Comparison of ENCODE assay signal across 23 cellular contexts in the genomic region with DNA sequence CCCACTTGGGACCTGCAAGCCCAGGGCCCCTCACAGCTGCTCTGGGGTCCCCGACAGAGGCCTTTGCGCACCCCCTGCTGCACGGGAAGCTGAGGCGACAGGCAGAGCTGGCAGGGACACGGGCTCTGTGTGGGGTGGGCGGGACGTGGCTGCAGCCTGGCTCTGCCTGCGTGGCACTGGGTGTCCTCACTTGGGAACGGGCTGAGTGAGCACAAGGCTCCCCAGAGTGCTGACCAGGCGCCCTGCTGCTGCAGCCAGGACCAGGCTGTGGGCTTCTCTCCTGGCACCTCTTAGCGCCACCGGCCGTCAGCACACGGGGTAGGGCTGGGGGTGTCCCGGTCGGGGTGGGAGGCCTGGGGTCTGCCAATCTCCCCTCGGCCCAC. TPM values are rescaled to one million over a fixed set of nuclear protein-coding genes. Genes with fewer than 3 reads are reported as not detected.
DNase-seq lines count a peak whose midpoint lies in the region; ATAC-seq and TF ChIP-seq lines count a peak whose summit lies in the region.
"Had no signal": no experiment of that assay in that cellular context is flagged by ENCODE, and none has a peak within 500 bp of the region (broad histone marks: within the 10 kb centered on the region; RNA-seq: fewer than 3 reads in every experiment).

No MANE protein-coding gene starts in this region.

- peaks cover 56 to 95% of the 10 kb centered on the region in 2 experiments for H3K4me1 ChIP-seq in HCT116 (ENCODE audit: control insufficient read depth in 1 of 2, insufficient read depth in 2 of 2, low read length in 2 of 2)
- peaks cover 15 to 17% of the 10 kb centered on the region in 2 donors for H3K4me1 ChIP-seq in duodenal mucosa (ENCODE audit: control insufficient read depth in 1 of 2, insufficient read depth in 2 of 2, low read length in 2 of 2)
- H3K4me1 ChIP-seq in hepatocyte (ENCODE audit: insufficient read depth), result peaks cover 27% of the 10 kb centered on the region
- peaks cover 8 to 26% (median 20%) of the 10 kb centered on the region in 3 donors for H3K4me1 ChIP-seq in skeletal muscle tissue (ENCODE audit: control insufficient read depth in 3 of 3, insufficient read depth in 3 of 3, low read length in 3 of 3)

- intact Hi-C loops in HCT116 (cut with micrococcal nuclease), result no loop called here

- H3K9me3 ChIP-seq in HCT116 (ENCODE audit: control insufficient read depth in 1 of 2, insufficient read depth in 1 of 2, low read depth in 1 of 2, low read length in 2 of 2) (peaks cover 0 to 6% of the 10 kb centered on the region in 2 experiments; a peak in 1 of 4 replicates), duodenal mucosa (ENCODE audit: control insufficient read depth in 1 of 2, low read length in 2 of 2) (peaks cover 18 to 20% of the 10 kb centered on the region in 2 donors), hepatocyte (ENCODE audit: low read depth) (no peaks in the 10 kb centered on the region), skeletal muscle tissue (ENCODE audit: control insufficient read depth in 3 of 3, low read length in 3 of 3) (peaks cover 0 to 12% (median 11%) of the 10 kb centered on the region in 3 donors)

- no peak for TF ChIP-seq RAD21 in HCT116 (IDR thresholded peaks at IDR 0.05; ENCODE audit: low read depth)

- POLR2A ChIA-PET in HCT116 (lab: Charles Lee), result interaction anchor here (1.7 kb wide), 1 partner anchor 368 kb away, joined by 3 read pairs; no protein-coding TSS in a partner anchor

- H3K4me2 ChIP-seq in HCT116 (ENCODE audit: low read length) (peak overlapping the region; percentile 100), hepatocyte (peak overlapping the region; percentile 78)

- 90% methylated on average over 15 of the region's 17 CpGs for WGBS in hepatocyte (ENCODE audit: low lambda C conversion rate, missing lambda C conversion rate)

- RAD21 ChIA-PET in HCT116 (lab: Charles Lee; ENCODE audit: low non-redundant PET in 1 of 2, low total read pairs in 2 of 2, uncharacterized antibody in 2 of 2, unreplicated experiment in 2 of 2), result no interaction called here

- H3K9ac ChIP-seq in HCT116 (ENCODE audit: low read length) (peak overlapping the region; percentile 98), duodenal mucosa (ENCODE audit: low read depth in 1 of 2, low read length in 2 of 2) (peak overlapping the region; percentile 12 to 71), skeletal muscle tissue (ENCODE audit: low read depth in 1 of 3, low read length in 3 of 3) (peak overlapping the region in 2 of 3 donors; percentile 53 to 84)

- peak overlapping the region; percentile 100 for H3K27ac ChIP-seq in HCT116 (ENCODE audit: low read depth, low read length)
- H3K27ac ChIP-seq in duodenal mucosa (ENCODE audit: low read depth, low read length), result peak overlapping the region; percentile 32
- peak overlapping the region; percentile 41 for H3K27ac ChIP-seq in hepatocyte
- peak overlapping the region; percentile 58 for H3K27ac ChIP-seq in skeletal muscle tissue (ENCODE audit: low read depth, low read length)
- H3K27ac ChIP-seq: dorsolateral prefrontal cortex had no signal

- H2AFZ ChIP-seq in HCT116 (ENCODE audit: low read depth, low read length, poor library complexity, severe bottlenecking), result no peak overlapping the region
- H2AFZ ChIP-seq in hepatocyte, result no peak overlapping the region

- no peak for TF ChIP-seq CTCF in HCT116 (IDR thresholded peaks at IDR 0.05 in 2 of 3, conservative IDR thresholded peaks at IDR 0.05 in 1 of 3; ENCODE audit: borderline replicate concordance in 1 of 3, insufficient read depth in 1 of 3, low read depth in 2 of 3, low read length in 2 of 3)
- TF ChIP-seq CTCF in hepatocyte (IDR thresholded peaks at IDR 0.05; ENCODE audit: poor library complexity), result no peak

- H3K4me3 ChIP-seq in HCT116 (replicated peaks in 1 of 2; ENCODE audit: low read depth in 1 of 2, low read length in 2 of 2) (peak overlapping the region; percentile 68 to 78), duodenal mucosa (ENCODE audit: low read depth in 1 of 2, low read length in 2 of 2) (peak overlapping the region in 1 of 2 donors; percentile 68), hepatocyte (no peak overlapping the region), skeletal muscle tissue (ENCODE audit: low read length in 3 of 3) (peak overlapping the region in 2 of 3 donors; percentile 67 to 68)
- H3K4me3 ChIP-seq: cardiac muscle cell, K562 had no signal

- H4K20me1 ChIP-seq in HCT116 (ENCODE audit: insufficient read depth) (no peaks in the 10 kb centered on the region), hepatocyte (ENCODE audit: insufficient read depth, poor library complexity, severe bottlenecking) (no peaks in the 10 kb centered on the region)

- H3K36me3 ChIP-seq in HCT116 (ENCODE audit: control insufficient read depth in 1 of 2, insufficient read depth in 2 of 2, low read length in 2 of 2) (peaks cover 0 to 15% of the 10 kb centered on the region in 2 experiments; a peak in 1 of 4 replicates), duodenal mucosa (ENCODE audit: control insufficient read depth in 1 of 2, insufficient read depth in 2 of 2, low read length in 2 of 2) (no peaks in the 10 kb centered on the region), hepatocyte (replicated peaks; ENCODE audit: insufficient read depth, low read depth) (no peaks in the 10 kb centered on the region), skeletal muscle tissue (ENCODE audit: control insufficient read depth in 3 of 3, insufficient read depth in 3 of 3, low read length in 3 of 3) (peaks cover 0 to 3% (median 0%) of the 10 kb centered on the region in 3 donors)
- H3K36me3 ChIP-seq: cardiac muscle cell had no signal

- no peak for TF ChIP-seq POLR2A in HCT116 (IDR thresholded peaks at IDR 0.05; ENCODE audit: borderline replicate concordance, extremely low read depth, insufficient read depth, insufficient read length)

- H3K9me2 ChIP-seq in HCT116 (ENCODE audit: insufficient read depth) (no peaks in the 10 kb centered on the region), hepatocyte (replicated peaks; ENCODE audit: insufficient read depth) (no peaks in the 10 kb centered on the region)

- BruUV-seq in HCT116 (replicated peaks; lab: Mats Ljungman, UMichigan), result no TSS peak

- CTCF ChIA-PET in HCT116 (lab: Charles Lee), result no interaction called here

- H3K79me2 ChIP-seq in HCT116 (ENCODE audit: insufficient read depth, low read length) (peaks cover 15% of the 10 kb centered on the region), hepatocyte (no peaks in the 10 kb centered on the region)

- peak; percentile 26; the same call in 1 of the 2 replicates for ATAC-seq in HCT116
- no peak for ATAC-seq in HG02973 (IDR thresholded peaks at IDR 0.05; ENCODE audit: unreplicated experiment)
- ATAC-seq in GM18519 (IDR thresholded peaks at IDR 0.05; ENCODE audit: low FRiP score, unreplicated experiment), result no peak
- ATAC-seq: activated CD8-positive, alpha-beta T cell treated with anti-CD3 and anti-CD28 coated beads for 36 hours; SK-N-SH treated with all-trans-retinoic acid at 6 μM for 48 hours had no signal

- H3K27me3 ChIP-seq in HCT116 (ENCODE audit: insufficient read depth, low read length) (no peaks in the 10 kb centered on the region), duodenal mucosa (ENCODE audit: control insufficient read depth in 1 of 2, insufficient read depth in 2 of 2, low read length in 2 of 2) (peaks cover 9 to 12% of the 10 kb centered on the region in 2 donors), hepatocyte (no peaks in the 10 kb centered on the region), skeletal muscle tissue (ENCODE audit: control insufficient read depth in 3 of 3, insufficient read depth in 3 of 3, low read length in 3 of 3) (peaks cover 15 to 27% (median 21%) of the 10 kb centered on the region in 3 donors)
- H3K27me3 ChIP-seq: cardiac muscle cell had no signal

- DNase-seq in HCT116 (ENCODE audit: low read depth, low spot score) (no peak), hepatocyte (ENCODE audit: low spot score) (no peak), NCI-H345 treated with DMSO at 0.1 percent for 48 hours (lab: John Stamatoyannopoulos, UW; ENCODE audit: unreplicated experiment) (no peak), NCI-H1092 (lab: John Stamatoyannopoulos, UW) (no peak)
- DNase-seq: ACHN; activated CD8-positive, alpha-beta T cell treated with anti-CD3 and anti-CD28 coated beads for 36 hours; activated T-cell treated with anti-CD3 and anti-CD28 coated beads, Interleukin-2, amount 50 U/mL, for 1 hour; dorsolateral prefrontal cortex; midbrain; NCI-H1694; NCI-H2171 treated with DMSO at 0.1 percent for 48 hours; stimulated activated CD4-positive, alpha-beta T cell treated with anti-CD3 and anti-CD28 coated beads, Interleukin-12 subunit alpha, Interleukin-12 subunit beta, amount 100 ng/mL, for 4 hours had no signal

TF ChIP-seq in HCT116, 20 proteins besides CTCF, POLR2A, EP300 and RAD21 (continues in another document):
- TF ChIP-seq EZH2phosphoT487 (IDR thresholded peaks at IDR 0.05; ENCODE audit: borderline replicate concordance) (no peak), ELF1 (IDR thresholded peaks at IDR 0.05; ENCODE audit: borderline replicate concordance, low read depth) (no peak), CBX3 (IDR thresholded peaks at IDR 0.05; ENCODE audit: low read depth) (no peak), FOSL1 (IDR thresholded peaks at IDR 0.05; ENCODE audit: low read depth) (no peak), SIN3A (IDR thresholded peaks at IDR 0.05; ENCODE audit: low read depth) (no peak), YY1 (IDR thresholded peaks at IDR 0.05; ENCODE audit: extremely low read depth, insufficient replicate concordance, low read depth, low read length) (no peak), SP1 (IDR thresholded peaks at IDR 0.05; ENCODE audit: low read depth) (no peak), ZNF274 (IDR thresholded peaks at IDR 0.05; ENCODE audit: low read depth, low read length) (no peak), ZFX (IDR thresholded peaks at IDR 0.05) (no peak), SRF (IDR thresholded peaks at IDR 0.05; ENCODE audit: low read depth) (no peak), POLR2AphosphoS5 (IDR thresholded peaks at IDR 0.05; ENCODE audit: low read depth, low read length) (no peak), JUND (IDR thresholded peaks at IDR 0.05) (no peak)
- TF ChIP-seq, protein P1, sequence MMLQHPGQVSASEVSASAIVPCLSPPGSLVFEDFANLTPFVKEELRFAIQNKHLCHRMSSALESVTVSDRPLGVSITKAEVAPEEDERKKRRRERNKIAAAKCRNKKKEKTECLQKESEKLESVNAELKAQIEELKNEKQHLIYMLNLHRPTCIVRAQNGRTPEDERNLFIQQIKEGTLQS (IDR thresholded peaks at IDR 0.05), result no peak

RNA-seq across cellular contexts. Expression of a gene that starts 6.6 kb away (rescaled TPM):
- total RNA-seq in HCT116 (2021; ENCODE audit: unreplicated experiment) (0.27 TPM), hepatocyte (not detected in 2 replicates), skeletal muscle tissue (not detected)
- polyA plus RNA-seq in HCT116 (2012), result 0.09 and 0.16 TPM in 2 replicates
- polyA plus RNA-seq in hepatocyte, result 0.10 TPM in 1 of 2 replicates, not detected in the other
- total RNA-seq: activated CD8-positive, alpha-beta T cell treated with anti-CD3 and anti-CD28 coated beads for 36 hours; K562; pulmonary artery endothelial cell; subcutaneous adipose tissue had no signal
- polyA plus RNA-seq: cardiac muscle cell, esophagus, K562 had no signal

RNA-seq across cellular contexts. Expression of a gene that starts 16.9 kb away (rescaled TPM):
- total RNA-seq in HCT116 (2021; ENCODE audit: unreplicated experiment) (7.2 TPM), hepatocyte (0.77 TPM in 1 of 2 replicates, not detected in the other), skeletal muscle tissue (not detected)
- polyA plus RNA-seq in HCT116 (2012), result 6.1 and 6.2 TPM in 2 replicates
- polyA plus RNA-seq in hepatocyte, result 1.3 TPM in 1 of 2 replicates, not detected in the other
- total RNA-seq: activated CD8-positive, alpha-beta T cell treated with anti-CD3 and anti-CD28 coated beads for 36 hours; cardiac muscle cell; K562; subcutaneous adipose tissue had no signal
- polyA plus RNA-seq: cardiac muscle cell, K562, neural cell had no signal

Comparison
In these comparisons a context has a peak if more than half of its experiments do, and no peak if none do; other contexts are left out.
1. H3K27ac ChIP-seq: peak in every context shown above with its lines; median percentile 100 in HCT116; 58 in skeletal muscle tissue; 41 in hepatocyte; 32 in duodenal mucosa.
2. H3K9ac ChIP-seq: peak in every context shown above with its lines; median percentile 98 in HCT116; 68 in skeletal muscle tissue; 42 in duodenal mucosa.